In genomic region chr3:71194785-71195184, GRCh38 we compare ENCODE assay signal across 25 cellular contexts.
DNase-seq lines count a peak whose midpoint lies in the region; ATAC-seq, FAIRE-seq and TF ChIP-seq lines count a peak whose summit lies in the region.
"Had no signal": no experiment of that assay in that cellular context is flagged by ENCODE, and none has a peak within 500 bp of the region (broad histone marks: within the 10 kb centered on the region; RNA-seq: fewer than 3 reads in every experiment).

No MANE protein-coding gene starts in this region.

- BruUV-seq in PC-3 (replicated peaks; lab: Mats Ljungman, UMichigan): no TSS peak

- peak; percentile 39 to 63 for TF ChIP-seq RAD21 in H1 (IDR thresholded peaks at IDR 0.05 in 1 of 2, conservative IDR thresholded peaks at IDR 0.05 in 1 of 2; ENCODE audit: low read depth in 2 of 2, low read length in 2 of 2)

- H3K27ac ChIP-seq in PC-3 (ENCODE audit: low read length) (no peak overlapping the region), H1 (ENCODE audit: low read depth, low read length) (no peak overlapping the region), osteoblast (ENCODE audit: low read depth, low read length) (no peak overlapping the region)
- H3K27ac ChIP-seq: HL-60, testis, uterus had no signal

- H3K23ac ChIP-seq in H1 (ENCODE audit: insufficient read length): no peak overlapping the region

- peak overlapping the region; percentile 53 for H3K4me2 ChIP-seq in PC-3 (ENCODE audit: low read length)
- no peak overlapping the region for H3K4me2 ChIP-seq in H1 (ENCODE audit: insufficient read depth in 1 of 2, low read depth in 2 of 2, low read length in 2 of 2)
- no peak overlapping the region for H3K4me2 ChIP-seq in osteoblast (ENCODE audit: insufficient read depth, low read length)

- no peak overlapping the region for H2BK5ac ChIP-seq in H1 (ENCODE audit: low read depth, low read length)

- WGBS in H1 (ENCODE audit: extremely low coverage in 1 of 2, insufficient coverage in 1 of 2, insufficient read length in 1 of 2, insufficient replicate concordance in 2 of 2, low coverage in 1 of 2, low lambda C conversion rate in 2 of 2, missing lambda C conversion rate in 1 of 2), 2 experiments: 88% methylated on average over 5 of the region's 5 CpGs; no CpG with 5 or more reads in 1 of the 2 experiments

- DNase-seq in activated CD8-positive, alpha-beta T cell treated with anti-CD3 and anti-CD28 coated beads for 36 hours: no peak
- no peak for DNase-seq in activated CD8-positive, alpha-beta T cell treated with anti-CD3 and anti-CD28 coated beads, Interleukin-2, amount 10 ng/mL, durations not matched to agents 7 days and 5 days
- no peak for DNase-seq in PC-3
- DNase-seq in H1 (ENCODE audit: low read depth in 1 of 2, low spot score in 2 of 2): peak in 1 of 2 experiments; percentile 21
- peak; percentile 35 for DNase-seq in osteoblast (ENCODE audit: insufficient read length, low spot score, missing footprints)
- no peak for DNase-seq in Right ventricle myocardium superior
- DNase-seq in stimulated activated naive CD4-positive, alpha-beta T cell (lab: John Stamatoyannopoulos, UW): no peak
- DNase-seq: activated CD4-positive, alpha-beta T cell treated with anti-CD3 and anti-CD28 coated beads for 36 hours; activated naive CD8-positive, alpha-beta T cell treated with anti-CD3 and anti-CD28 coated beads, Interleukin-2, amount 10 ng/mL, durations not matched to agents 7 days and 5 days; cerebellar nuclear complex; GF-D8; NCI-H187; NCI-H446 treated with DMSO at 0.1 percent for 48 hours; NK-92 treated with Interleukin-12 subunit alpha and Interleukin-12 subunit beta, amount 100 ng/mL, for 24 hours; occipital lobe; T-helper 17 cell; testis; uterus had no signal

- ATAC-seq in activated CD8-positive, alpha-beta T cell treated with anti-CD3 and anti-CD28 coated beads for 36 hours: no peak
- no peak for ATAC-seq in activated CD8-positive, alpha-beta T cell treated with anti-CD3 and anti-CD28 coated beads, Interleukin-2, amount 10 ng/mL, durations not matched to agents 7 days and 5 days
- ATAC-seq in PC-3 (no peak), GM21367 (IDR thresholded peaks at IDR 0.05; ENCODE audit: unreplicated experiment) (no peak), Right ventricle myocardium superior (ENCODE audit: poor library complexity) (no peak)
- ATAC-seq: A549; activated CD4-positive, alpha-beta T cell treated with anti-CD3 and anti-CD28 coated beads for 36 hours; Panc1; T-helper 17 cell had no signal

- H3K9me2 ChIP-seq in PC-3 (replicated peaks; ENCODE audit: low read length): no peaks in the 10 kb centered on the region

- H3K9ac ChIP-seq in PC-3 (ENCODE audit: low read length) (no peak overlapping the region), H1 (replicated peaks in 1 of 4; ENCODE audit: extremely low read depth in 1 of 4, low read depth in 3 of 4, low read length in 3 of 4) (no peak overlapping the region)

- H3K9me3 Mint-ChIP-seq in activated CD8-positive, alpha-beta T cell treated with anti-CD3 and anti-CD28 coated beads for 36 hours: no peaks in the 10 kb centered on the region
- no peaks in the 10 kb centered on the region for H3K9me3 Mint-ChIP-seq in activated CD8-positive, alpha-beta T cell treated with anti-CD3 and anti-CD28 coated beads, Interleukin-2, amount 10 ng/mL, durations not matched to agents 7 days and 5 days (ENCODE audit: insufficient read depth)

- H2BK15ac ChIP-seq in H1 (ENCODE audit: low read length): no peak overlapping the region

- H4K5ac ChIP-seq in H1 (ENCODE audit: insufficient read length, low read depth, low read length): no peak overlapping the region

- H3K4me3 ChIP-seq in PC-3 (ENCODE audit: low read length): no peak overlapping the region
- no peak overlapping the region for H3K4me3 ChIP-seq in H1 (ENCODE audit: extremely low read depth in 1 of 4, insufficient read depth in 2 of 4, low read depth in 3 of 4, low read length in 4 of 4)
- no peak overlapping the region for H3K4me3 ChIP-seq in osteoblast (ENCODE audit: insufficient read depth, low read length)
- H3K4me3 ChIP-seq: A549, SJSA1, testis, uterus had no signal

- no peak overlapping the region for H3K18ac ChIP-seq in H1 (ENCODE audit: extremely low read depth, low read length)

- CTCF ChIA-PET in activated CD8-positive, alpha-beta T cell treated with anti-CD3 and anti-CD28 coated beads for 36 hours (lab: Charles Lee): interaction anchor here (1.2 kb wide), 2 partner anchors 9 to 23 kb away, joined by 3 to 4 read pairs; no protein-coding TSS in a partner anchor
- CTCF ChIA-PET in activated CD8-positive, alpha-beta T cell treated with anti-CD3 and anti-CD28 coated beads, Interleukin-2, amount 10 ng/mL, durations not matched to agents 7 days and 5 days (lab: Charles Lee): no interaction called here
- CTCF ChIA-PET in PC-3 (lab: Charles Lee) (no interaction called here), H1 (lab: Charles Lee; ENCODE audit: partially characterized antibody) (interaction anchor here (0.7 to 1.6 kb wide), 5 partner anchors 9 to 516 kb away, joined by 3 to 4 read pairs (median 4); no protein-coding TSS in a partner anchor)

- no peak overlapping the region for H4K8ac ChIP-seq in H1 (ENCODE audit: extremely low read depth, insufficient read depth, low read length)

- no peaks in the 10 kb centered on the region for H3K9me3 ChIP-seq in PC-3 (ENCODE audit: low read length)
- H3K9me3 ChIP-seq in H1 (ENCODE audit: insufficient read depth in 2 of 2, low read depth in 1 of 2, low read length in 1 of 2): no peaks in the 10 kb centered on the region
- no peaks in the 10 kb centered on the region for H3K9me3 ChIP-seq in osteoblast (ENCODE audit: low read depth, low read length)
- H3K9me3 ChIP-seq: A549, SJSA1, testis, uterus had no signal

- H3K36me3 Mint-ChIP-seq in activated CD8-positive, alpha-beta T cell treated with anti-CD3 and anti-CD28 coated beads for 36 hours (ENCODE audit: low read depth): peaks cover 64% of the 10 kb centered on the region
- H3K36me3 Mint-ChIP-seq in activated CD8-positive, alpha-beta T cell treated with anti-CD3 and anti-CD28 coated beads, Interleukin-2, amount 10 ng/mL, durations not matched to agents 7 days and 5 days (ENCODE audit: low read depth): peaks cover 19% of the 10 kb centered on the region

- H3K4me1 ChIP-seq in PC-3 (ENCODE audit: insufficient read depth, low read length): peaks cover 35% of the 10 kb centered on the region
- H3K4me1 ChIP-seq in H1 (replicated peaks in 1 of 4; ENCODE audit: control insufficient read depth in 3 of 4, insufficient read depth in 4 of 4, low read length in 3 of 4): no peaks in the 10 kb centered on the region
- H3K4me1 ChIP-seq in osteoblast (ENCODE audit: insufficient read depth, low read length): peaks cover 28% of the 10 kb centered on the region
- H3K4me1 ChIP-seq: testis, uterus had no signal

- H2BK20ac ChIP-seq in H1 (ENCODE audit: low read length): no peak overlapping the region

- no peak overlapping the region for H3K14ac ChIP-seq in H1 (ENCODE audit: insufficient read length)

- no peaks in the 10 kb centered on the region for H3K79me2 ChIP-seq in PC-3 (ENCODE audit: low read length)
- no peaks in the 10 kb centered on the region for H3K79me2 ChIP-seq in H1 (ENCODE audit: control insufficient read depth in 1 of 2, insufficient read depth in 2 of 2, low read length in 2 of 2)
- H3K79me2 ChIP-seq in osteoblast (ENCODE audit: insufficient read depth, low read length): peaks cover 7% of the 10 kb centered on the region

- no peak overlapping the region for H3K56ac ChIP-seq in H1 (replicated peaks; ENCODE audit: insufficient read length, low read depth, low read length)

- no peaks in the 10 kb centered on the region for H3K36me3 ChIP-seq in PC-3 (ENCODE audit: low read depth, low read length)
- no peaks in the 10 kb centered on the region; a peak in 2 of 8 replicates for H3K36me3 ChIP-seq in H1 (ENCODE audit: control insufficient read depth in 2 of 4, insufficient read depth in 4 of 4, low read length in 3 of 4)
- H3K36me3 ChIP-seq in osteoblast (ENCODE audit: insufficient read depth, low read length): no peaks in the 10 kb centered on the region
- H3K36me3 ChIP-seq: SJSA1, uterus had no signal

- no peak overlapping the region for H2BK12ac ChIP-seq in H1 (ENCODE audit: low read depth, low read length)

- H4K20me1 ChIP-seq in PC-3 (ENCODE audit: low read length) (no peaks in the 10 kb centered on the region), H1 (replicated peaks in 1 of 2; ENCODE audit: control insufficient read depth in 1 of 2, insufficient read depth in 2 of 2, low read length in 2 of 2) (no peaks in the 10 kb centered on the region), osteoblast (ENCODE audit: insufficient read depth, low read length) (no peaks in the 10 kb centered on the region)

- H2AFZ ChIP-seq in PC-3 (ENCODE audit: low read length) (no peak overlapping the region), H1 (ENCODE audit: low read length) (no peak overlapping the region), osteoblast (ENCODE audit: low read length) (no peak overlapping the region)

- no peak overlapping the region for H3K4ac ChIP-seq in H1 (replicated peaks; ENCODE audit: insufficient read length, low read depth, low read length)

- H3K27me3 ChIP-seq in PC-3 (ENCODE audit: low read length) (no peaks in the 10 kb centered on the region), H1 (replicated peaks in 1 of 4; ENCODE audit: control insufficient read depth in 3 of 4, extremely low read depth in 1 of 4, insufficient read depth in 3 of 4, low read length in 3 of 4) (peaks cover 0 to 1% (median 0%) of the 10 kb centered on the region in 4 experiments; a peak in 1 of 7 replicates), osteoblast (ENCODE audit: insufficient read depth, low read length) (no peaks in the 10 kb centered on the region)
- H3K27me3 ChIP-seq: SJSA1, testis, uterus had no signal

- peak overlapping the region; percentile 59 for H3K27ac Mint-ChIP-seq in activated CD8-positive, alpha-beta T cell treated with anti-CD3 and anti-CD28 coated beads for 36 hours
- no peak overlapping the region for H3K27ac Mint-ChIP-seq in activated CD8-positive, alpha-beta T cell treated with anti-CD3 and anti-CD28 coated beads, Interleukin-2, amount 10 ng/mL, durations not matched to agents 7 days and 5 days
- H3K27ac Mint-ChIP-seq: T-helper 17 cell had no signal

- H3K4me1 Mint-ChIP-seq in activated CD8-positive, alpha-beta T cell treated with anti-CD3 and anti-CD28 coated beads for 36 hours (ENCODE audit: low read depth): peaks cover 71% of the 10 kb centered on the region
- peaks cover 27% of the 10 kb centered on the region for H3K4me1 Mint-ChIP-seq in activated CD8-positive, alpha-beta T cell treated with anti-CD3 and anti-CD28 coated beads, Interleukin-2, amount 10 ng/mL, durations not matched to agents 7 days and 5 days (ENCODE audit: low read depth)

- H2BK120ac ChIP-seq in H1 (replicated peaks; ENCODE audit: low read depth, low read length): no peak overlapping the region

- no peaks in the 10 kb centered on the region for H3K79me1 ChIP-seq in H1 (ENCODE audit: low read depth, low read length)

- TF ChIP-seq POLR2A in H1 (IDR thresholded peaks at IDR 0.05; ENCODE audit: control extremely low read depth in 1 of 2, low read depth in 2 of 2, low read length in 2 of 2): no peak

- TF ChIP-seq CTCF in activated CD8-positive, alpha-beta T cell treated with anti-CD3 and anti-CD28 coated beads for 36 hours (IDR thresholded peaks at IDR 0.05): no peak
- TF ChIP-seq CTCF in PC-3 (conservative IDR thresholded peaks at IDR 0.05; ENCODE audit: low read depth, low read length) (no peak), H1 (IDR thresholded peaks at IDR 0.05; ENCODE audit: control extremely low read depth in 1 of 3, insufficient read depth in 1 of 3, low read depth in 1 of 3, low read length in 3 of 3) (peak; percentile 36 to 45 (median 41)), osteoblast (IDR thresholded peaks at IDR 0.05; ENCODE audit: extremely low read depth, low read depth, low read length) (no peak)

- intact Hi-C loops in activated CD8-positive, alpha-beta T cell treated with anti-CD3 and anti-CD28 coated beads for 36 hours (cut with micrococcal nuclease): loop anchor here (10.0 kb wide), 1 partner anchor 110 kb away; no protein-coding TSS in a partner anchor
- intact Hi-C loops in PC-3 (cut with micrococcal nuclease): loop anchor here (1.0 kb wide), 1 partner anchor 12 kb away; no protein-coding TSS in a partner anchor
- intact Hi-C loops in Right ventricle myocardium superior (cut with DNase I): no loop called here

- no peaks in the 10 kb centered on the region for H3K27me3 Mint-ChIP-seq in activated CD8-positive, alpha-beta T cell treated with anti-CD3 and anti-CD28 coated beads for 36 hours
- H3K27me3 Mint-ChIP-seq in activated CD8-positive, alpha-beta T cell treated with anti-CD3 and anti-CD28 coated beads, Interleukin-2, amount 10 ng/mL, durations not matched to agents 7 days and 5 days (ENCODE audit: low read depth): no peaks in the 10 kb centered on the region
- H3K27me3 Mint-ChIP-seq: activated CD4-positive, alpha-beta T cell treated with anti-CD3 and anti-CD28 coated beads for 36 hours; activated naive CD8-positive, alpha-beta T cell treated with anti-CD3 and anti-CD28 coated beads, Interleukin-2, amount 10 ng/mL, durations not matched to agents 7 days and 5 days; T-helper 17 cell had no signal

- H4K91ac ChIP-seq in H1 (replicated peaks; ENCODE audit: insufficient read length, low read length): no peak overlapping the region

- no peaks in the 10 kb centered on the region for H3K23me2 ChIP-seq in H1 (ENCODE audit: low read depth, low read length)

- POLR2A ChIA-PET in activated CD8-positive, alpha-beta T cell treated with anti-CD3 and anti-CD28 coated beads for 36 hours (lab: Charles Lee): interaction anchor here (1.0 kb wide), 1 partner anchor 66 kb away, joined by 3 read pairs; no protein-coding TSS in a partner anchor
- POLR2A ChIA-PET in activated CD8-positive, alpha-beta T cell treated with anti-CD3 and anti-CD28 coated beads, Interleukin-2, amount 10 ng/mL, durations not matched to agents 7 days and 5 days (lab: Charles Lee): no interaction called here
- POLR2A ChIA-PET in PC-3 (lab: Charles Lee; ENCODE audit: unreplicated experiment): no interaction called here
- POLR2A ChIA-PET in H1 (lab: Charles Lee; ENCODE audit: partially characterized antibody): no interaction called here

- no peak overlapping the region for H3K4me3 Mint-ChIP-seq in activated CD8-positive, alpha-beta T cell treated with anti-CD3 and anti-CD28 coated beads for 36 hours
- H3K4me3 Mint-ChIP-seq in activated CD8-positive, alpha-beta T cell treated with anti-CD3 and anti-CD28 coated beads, Interleukin-2, amount 10 ng/mL, durations not matched to agents 7 days and 5 days: no peak overlapping the region
- H3K4me3 Mint-ChIP-seq: T-helper 17 cell had no signal

- no peak overlapping the region for H2AK5ac ChIP-seq in H1 (ENCODE audit: low read depth, low read length)

- TF ChIP-seq EP300 in H1 (IDR thresholded peaks at IDR 0.05; ENCODE audit: borderline replicate concordance in 1 of 2, low read depth in 2 of 2, low read length in 2 of 2): no peak

- no peaks in the 10 kb centered on the region for H3F3A ChIP-seq in PC-3 (ENCODE audit: low read length, unreplicated experiment)

- FAIRE-seq in H1 (lab: Jason Lieb, UNC): no peak
- FAIRE-seq: A549, GM18507, H54 had no signal

Comparison
In these comparisons a context has a peak if more than half of its experiments do, and no peak if none do; other contexts are left out.
1. CTCF ChIA-PET loops: an anchor here in activated CD8-positive, alpha-beta T cell treated with anti-CD3 and anti-CD28 coated beads for 36 hours (1.2 kb wide) and H1 (0.7 to 1.6 kb wide); none called in activated CD8-positive, alpha-beta T cell treated with anti-CD3 and anti-CD28 coated beads, Interleukin-2, amount 10 ng/mL, durations not matched to agents 7 days and 5 days and PC-3.
2. CTCF ChIP-seq: peak in H1 (3 of 3); none in activated CD8-positive, alpha-beta T cell treated with anti-CD3 and anti-CD28 coated beads for 36 hours (single experiment), PC-3 (single experiment) and osteoblast (single experiment).